In the genomic region with DNA sequence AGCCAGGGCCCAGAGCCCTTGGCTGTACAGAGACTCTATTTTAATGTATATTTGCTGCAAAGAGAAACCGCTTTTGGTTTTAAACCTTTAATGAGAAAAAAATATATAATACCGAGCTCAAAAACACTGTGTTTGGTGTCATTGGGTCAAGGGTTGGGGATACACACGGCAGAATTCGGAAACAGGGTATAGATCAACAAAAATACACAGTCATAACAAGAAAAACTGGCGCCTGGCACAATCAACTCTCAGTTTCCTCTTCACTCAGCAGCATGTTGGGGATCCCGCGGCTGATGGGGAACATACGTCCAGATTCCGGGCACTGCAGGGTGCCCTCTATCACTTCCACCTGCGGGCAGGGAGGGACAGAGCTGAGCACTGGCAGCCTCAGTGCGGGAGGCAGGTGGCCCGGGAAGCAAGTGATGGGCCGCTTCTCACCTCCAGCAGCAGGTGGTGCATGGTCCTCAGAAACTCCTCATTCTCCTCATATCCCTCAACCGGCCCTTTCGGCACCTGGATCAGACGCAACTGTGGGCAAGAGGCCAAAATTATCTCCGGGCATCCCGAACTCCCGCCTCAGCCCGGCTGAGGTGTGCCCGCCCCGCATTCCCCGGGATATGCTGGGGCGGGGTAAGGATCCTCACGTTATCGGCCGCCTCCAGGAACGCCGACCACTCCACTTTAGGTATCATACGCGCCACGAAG, we compare ENCODE assay signal across 8 cellular contexts. TPM values are rescaled to one million over a fixed set of nuclear protein-coding genes. Genes with fewer than 3 reads are reported as not detected.
DNase-seq lines count a peak whose midpoint lies in the region; ATAC-seq and TF ChIP-seq lines count a peak whose summit lies in the region.
"Not testable (repeated sequence)": the region's sequence is repeated elsewhere in the genome, so short reads cannot be mapped to it uniquely, and the experiment has no call there.

No MANE protein-coding gene starts in this region.

- H3K4me3 ChIP-seq in CD4-positive, CD25-positive, alpha-beta regulatory T cell (ENCODE audit: low read depth, low read length) = peak overlapping the region; percentile 89
- H3K4me3 ChIP-seq in epithelial cell of proximal tubule (ENCODE audit: low read depth, low read length) = peak overlapping the region; percentile 97

- peak overlapping the region; percentile 99 to 100 (median 100) for H3K27ac Mint-ChIP-seq in CD4-positive, CD25-positive, alpha-beta regulatory T cell
- H3K27ac Mint-ChIP-seq in activated naive CD4-positive, alpha-beta T cell treated with anti-CD3 and anti-CD28 coated beads for 36 hours = peak overlapping the region; percentile 99
- H3K27ac Mint-ChIP-seq in memory B cell = peak overlapping the region; percentile 99

- H3K27ac ChIP-seq in CD4-positive, CD25-positive, alpha-beta regulatory T cell (ENCODE audit: insufficient read depth, low read length, poor library complexity, severe bottlenecking) = peak overlapping the region; percentile 98

- CTCF ChIA-PET in activated naive CD4-positive, alpha-beta T cell treated with anti-CD3 and anti-CD28 coated beads for 36 hours (lab: Charles Lee) = interaction anchor here (0.8 to 3.8 kb wide), 13 partner anchors 10 to 44 kb away, joined by 3 to 22 read pairs (median 9); a partner anchor contains a TSS

- not testable (repeated sequence) for H3K9me3 Mint-ChIP-seq in CD4-positive, CD25-positive, alpha-beta regulatory T cell; activated naive CD4-positive, alpha-beta T cell treated with anti-CD3 and anti-CD28 coated beads for 36 hours; memory B cell

- peak overlapping the region; percentile 93 to 97 (median 96) for H3K4me3 Mint-ChIP-seq in CD4-positive, CD25-positive, alpha-beta regulatory T cell
- H3K4me3 Mint-ChIP-seq in activated naive CD4-positive, alpha-beta T cell treated with anti-CD3 and anti-CD28 coated beads for 36 hours = peak overlapping the region; percentile 94
- peak overlapping the region; percentile 96 for H3K4me3 Mint-ChIP-seq in memory B cell

- not testable (repeated sequence) for H3K9me3 ChIP-seq in CD4-positive, CD25-positive, alpha-beta regulatory T cell (ENCODE audit: control insufficient read depth in 2 of 2, low read length in 2 of 2)

- intact Hi-C loops in activated naive CD4-positive, alpha-beta T cell treated with anti-CD3 and anti-CD28 coated beads for 36 hours (cut with micrococcal nuclease) = loop anchor here (1.0 kb wide), 4 partner anchors 11 to 337 kb away; a partner anchor contains a TSS

- H3K27me3 Mint-ChIP-seq in CD4-positive, CD25-positive, alpha-beta regulatory T cell; activated naive CD4-positive, alpha-beta T cell treated with anti-CD3 and anti-CD28 coated beads for 36 hours (ENCODE audit: low read depth); memory B cell: not testable (repeated sequence)

- peak in 2 of 3 donors; percentile 28 to 67 for DNase-seq in CD4-positive, CD25-positive, alpha-beta regulatory T cell
- DNase-seq in LoVo (ENCODE audit: low spot score) = peak; percentile 73
- DNase-seq in RPMI8226 = peak; percentile 87
- DNase-seq in activated naive CD4-positive, alpha-beta T cell treated with anti-CD3 and anti-CD28 coated beads for 36 hours = peak; percentile 46
- DNase-seq in epithelial cell of proximal tubule (ENCODE audit: low read depth); memory B cell (ENCODE audit: low spot score in 2 of 2): not testable (repeated sequence)
- peak; percentile 39 for DNase-seq in stimulated activated CD4-positive, alpha-beta T cell treated with anti-CD3 and anti-CD28 coated beads, Interleukin-4, amount 100 ng/mL, for 24 hours

- TF ChIP-seq CTCF in epithelial cell of proximal tubule (conservative IDR thresholded peaks at IDR 0.05; ENCODE audit: low read depth, low read length) = peak; percentile 42

- H3K36me3 ChIP-seq in CD4-positive, CD25-positive, alpha-beta regulatory T cell (ENCODE audit: control insufficient read depth, insufficient read depth, low read length) = not testable (repeated sequence)

- peaks cover 31% of the 10 kb centered on the region for H3K4me1 ChIP-seq in CD4-positive, CD25-positive, alpha-beta regulatory T cell (ENCODE audit: control insufficient read depth, insufficient read depth, low read length, poor library complexity, severe bottlenecking)

- H3K36me3 Mint-ChIP-seq in CD4-positive, CD25-positive, alpha-beta regulatory T cell = peaks cover 28% of the 10 kb centered on the region
- peaks cover 21% of the 10 kb centered on the region for H3K36me3 Mint-ChIP-seq in activated naive CD4-positive, alpha-beta T cell treated with anti-CD3 and anti-CD28 coated beads for 36 hours (ENCODE audit: low read depth)
- peaks cover 15% of the 10 kb centered on the region for H3K36me3 Mint-ChIP-seq in memory B cell

- peaks cover 0 to 57% (median 32%) of the 10 kb centered on the region in 4 donors for H3K4me1 Mint-ChIP-seq in CD4-positive, CD25-positive, alpha-beta regulatory T cell
- peaks cover 40% of the 10 kb centered on the region for H3K4me1 Mint-ChIP-seq in activated naive CD4-positive, alpha-beta T cell treated with anti-CD3 and anti-CD28 coated beads for 36 hours (ENCODE audit: low read depth)
- H3K4me1 Mint-ChIP-seq in memory B cell = peaks cover 20% of the 10 kb centered on the region

- not testable (repeated sequence) for H3K27me3 ChIP-seq in CD4-positive, CD25-positive, alpha-beta regulatory T cell (ENCODE audit: control insufficient read depth, insufficient read depth, low read length)

- not testable (repeated sequence) for ATAC-seq in CD4-positive, CD25-positive, alpha-beta regulatory T cell (ENCODE audit: low read depth in 2 of 2)
- ATAC-seq in GM21447 (IDR thresholded peaks at IDR 0.05; ENCODE audit: unreplicated experiment) (peak; percentile 5), memory B cell (ENCODE audit: low read depth) (peak; percentile 21)

RNA-seq across cellular contexts. Expression of a gene that starts 0.6 kb away (rescaled TPM):
- total RNA-seq in CD4-positive, CD25-positive, alpha-beta regulatory T cell = 95.6 TPM
- 100 to 1,000 TPM; 418 to 512 (median 480) TPM for polyA plus RNA-seq in CD4-positive, CD25-positive, alpha-beta regulatory T cell
- 100 to 1,000 TPM; 241 to 261 TPM for total RNA-seq in activated naive CD4-positive, alpha-beta T cell treated with anti-CD3 and anti-CD28 coated beads for 36 hours
- 359 and 470 TPM in 2 replicates for total RNA-seq in epithelial cell of proximal tubule

RNA-seq across cellular contexts. Expression of a gene that starts 1.1 kb away (rescaled TPM):
- total RNA-seq in CD4-positive, CD25-positive, alpha-beta regulatory T cell = 40.1 TPM
- polyA plus RNA-seq in CD4-positive, CD25-positive, alpha-beta regulatory T cell = 100 to 1,000 TPM; 170 to 217 (median 187) TPM
- 100 to 1,000 TPM; 122 to 132 TPM for total RNA-seq in activated naive CD4-positive, alpha-beta T cell treated with anti-CD3 and anti-CD28 coated beads for 36 hours
- 284 and 357 TPM in 2 replicates for total RNA-seq in epithelial cell of proximal tubule

RNA-seq across cellular contexts. Expression of a gene that starts 11.4 kb away (rescaled TPM):
- total RNA-seq in CD4-positive, CD25-positive, alpha-beta regulatory T cell = 28.6 TPM
- 1 to 10 TPM; 6.0 to 7.4 (median 6.4) TPM for polyA plus RNA-seq in CD4-positive, CD25-positive, alpha-beta regulatory T cell
- total RNA-seq in activated naive CD4-positive, alpha-beta T cell treated with anti-CD3 and anti-CD28 coated beads for 36 hours = 10 to 100 TPM; 18.5 to 21.7 TPM
- 47.2 and 61.9 TPM in 2 replicates for total RNA-seq in epithelial cell of proximal tubule

RNA-seq across cellular contexts. Expression of a gene that starts 16.6 kb away (rescaled TPM):
- not detected for total RNA-seq in CD4-positive, CD25-positive, alpha-beta regulatory T cell
- not detected for polyA plus RNA-seq in CD4-positive, CD25-positive, alpha-beta regulatory T cell
- total RNA-seq in activated naive CD4-positive, alpha-beta T cell treated with anti-CD3 and anti-CD28 coated beads for 36 hours = under 1 TPM in 1 of 2 experiments, not detected in 1; 0.67 TPM
- not detected in 2 replicates for total RNA-seq in epithelial cell of proximal tubule

RNA-seq across cellular contexts. Expression of a gene that starts 23.2 kb away (rescaled TPM):
- total RNA-seq in CD4-positive, CD25-positive, alpha-beta regulatory T cell = 144 TPM
- polyA plus RNA-seq in CD4-positive, CD25-positive, alpha-beta regulatory T cell = 10 to 100 TPM in 2 of 4 donors, 1 to 10 TPM in 2; 7.4 to 11.7 (median 9.7) TPM
- total RNA-seq in activated naive CD4-positive, alpha-beta T cell treated with anti-CD3 and anti-CD28 coated beads for 36 hours = 10 to 100 TPM; 53.2 to 61.9 TPM
- 2.5 and 4.8 TPM in 2 replicates for total RNA-seq in epithelial cell of proximal tubule
